Comparison of ENCODE assay signal across 1 cellular context in the genomic region with DNA sequence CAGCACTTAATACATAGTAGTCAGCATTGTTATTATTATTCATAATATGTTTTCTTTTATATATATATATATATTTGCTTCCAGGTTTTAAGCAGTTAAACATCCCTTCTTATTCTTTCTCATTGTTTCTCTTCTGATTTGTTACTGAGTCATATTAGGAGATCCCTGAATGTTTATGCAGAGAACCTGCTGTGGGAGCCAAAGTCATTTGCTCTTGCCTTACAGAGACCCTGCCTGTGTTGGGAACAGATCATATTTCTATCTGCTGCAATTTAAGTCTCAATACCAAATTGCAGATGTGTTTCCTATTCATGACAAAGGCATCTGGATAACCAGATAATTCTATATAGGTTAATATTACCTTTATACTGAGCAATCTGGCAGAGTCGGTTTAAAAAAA.
TF ChIP-seq lines count a peak whose summit lies in the region.

No MANE protein-coding gene starts in this region.

TF ChIP-seq in HepG2, 621 proteins besides CTCF, POLR2A, EP300 and RAD21 (continued from another document):
- TF ChIP-seq, protein P1, sequence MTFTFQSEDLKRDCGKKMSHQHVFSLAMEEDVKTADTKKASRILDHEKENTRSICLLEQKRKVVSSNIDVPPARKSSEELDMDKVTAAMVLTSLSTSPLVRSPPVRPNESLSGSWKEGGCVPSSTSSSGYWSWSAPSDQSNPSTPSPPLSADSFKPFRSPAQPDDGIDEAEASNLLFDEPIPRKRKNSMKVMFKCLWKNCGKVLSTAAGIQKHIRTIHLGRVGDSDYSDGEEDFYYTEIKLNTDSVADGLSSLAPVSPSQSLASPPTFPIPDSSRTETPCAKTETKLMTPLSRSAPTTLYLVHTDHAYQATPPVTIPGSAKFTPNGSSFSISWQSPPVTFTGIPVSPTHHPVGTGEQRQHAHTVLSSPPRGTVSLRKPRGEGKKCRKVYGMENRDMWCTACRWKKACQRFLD (CRISPR knock-in tag; IDR thresholded peaks at IDR 0.05; ENCODE audit: borderline replicate concordance): no peak
- TF ChIP-seq SRSF4 (IDR thresholded peaks at IDR 0.05; ENCODE audit: low read depth, low read length, poor library complexity, severe bottlenecking) (no peak), KDM5B (CRISPR knock-in tag; IDR thresholded peaks at IDR 0.05; ENCODE audit: borderline replicate concordance) (no peak), ZNF761 (CRISPR knock-in tag; conservative IDR thresholded peaks at IDR 0.05) (no peak), TBL1XR1 (IDR thresholded peaks at IDR 0.05; ENCODE audit: borderline replicate concordance, low read length, partially characterized antibody) (no peak)
- TF ChIP-seq, protein P2, sequence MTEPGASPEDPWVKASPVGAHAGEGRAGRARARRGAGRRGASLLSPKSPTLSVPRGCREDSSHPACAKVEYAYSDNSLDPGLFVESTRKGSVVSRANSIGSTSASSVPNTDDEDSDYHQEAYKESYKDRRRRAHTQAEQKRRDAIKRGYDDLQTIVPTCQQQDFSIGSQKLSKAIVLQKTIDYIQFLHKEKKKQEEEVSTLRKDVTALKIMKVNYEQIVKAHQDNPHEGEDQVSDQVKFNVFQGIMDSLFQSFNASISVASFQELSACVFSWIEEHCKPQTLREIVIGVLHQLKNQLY (CRISPR knock-in tag; IDR thresholded peaks at IDR 0.05): no peak
- TF ChIP-seq, protein P3, sequence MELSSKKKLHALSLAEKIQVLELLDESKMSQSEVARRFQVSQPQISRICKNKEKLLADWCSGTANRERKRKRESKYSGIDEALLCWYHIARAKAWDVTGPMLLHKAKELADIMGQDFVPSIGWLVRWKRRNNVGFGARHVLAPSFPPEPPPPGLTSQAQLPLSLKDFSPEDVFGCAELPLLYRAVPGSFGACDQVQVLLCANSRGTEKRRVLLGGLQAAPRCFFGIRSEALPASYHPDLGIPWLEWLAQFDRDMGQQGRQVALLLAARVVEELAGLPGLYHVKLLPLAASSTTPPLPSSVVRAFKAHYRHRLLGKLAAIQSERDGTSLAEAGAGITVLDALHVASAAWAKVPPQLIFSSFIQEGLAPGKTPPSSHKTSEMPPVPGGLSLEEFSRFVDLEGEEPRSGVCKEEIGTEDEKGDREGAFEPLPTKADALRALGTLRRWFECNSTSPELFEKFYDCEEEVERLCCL (CRISPR knock-in tag; IDR thresholded peaks at IDR 0.05; ENCODE audit: borderline replicate concordance): no peak
- TF ChIP-seq, protein P4, sequence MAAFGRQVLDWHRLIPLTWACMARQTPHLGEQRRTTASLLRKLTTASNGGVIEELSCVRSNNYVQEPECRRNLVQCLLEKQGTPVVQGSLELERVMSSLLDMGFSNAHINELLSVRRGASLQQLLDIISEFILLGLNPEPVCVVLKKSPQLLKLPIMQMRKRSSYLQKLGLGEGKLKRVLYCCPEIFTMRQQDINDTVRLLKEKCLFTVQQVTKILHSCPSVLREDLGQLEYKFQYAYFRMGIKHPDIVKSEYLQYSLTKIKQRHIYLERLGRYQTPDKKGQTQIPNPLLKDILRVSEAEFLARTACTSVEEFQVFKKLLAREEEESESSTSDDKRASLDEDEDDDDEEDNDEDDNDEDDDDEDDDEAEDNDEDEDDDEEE (CRISPR knock-in tag; IDR thresholded peaks at IDR 0.05): no peak
